Comparison of ENCODE assay signal across 14 cellular contexts in the genomic region with DNA sequence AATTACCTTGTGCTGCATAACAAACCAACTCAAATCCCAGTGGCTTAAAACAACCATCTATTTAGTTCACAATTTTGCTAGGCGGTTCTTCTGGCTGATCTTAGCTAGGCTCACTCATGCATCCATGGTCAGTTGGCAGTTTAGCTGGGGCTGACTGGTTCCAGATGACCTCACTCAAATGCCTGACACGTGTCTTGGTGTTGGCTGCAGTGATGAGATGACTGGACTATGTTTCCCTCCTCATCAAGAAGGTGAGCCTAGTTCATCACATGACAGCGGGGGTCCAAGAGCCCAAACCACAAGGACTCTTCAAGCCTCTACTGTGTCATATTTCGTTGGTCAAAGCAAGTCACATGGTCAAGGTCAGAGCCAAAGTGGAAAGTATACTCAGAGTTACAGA. TPM values are rescaled to one million over a fixed set of nuclear protein-coding genes. Genes with fewer than 3 reads are reported as not detected.
DNase-seq lines count a peak whose midpoint lies in the region; ATAC-seq and TF ChIP-seq lines count a peak whose summit lies in the region.
"Had no signal": no experiment of that assay in that cellular context is flagged by ENCODE, and none has a peak within 500 bp of the region (broad histone marks: within the 10 kb centered on the region; RNA-seq: fewer than 3 reads in every experiment).

No MANE protein-coding gene starts in this region.

- H3K9me3 Mint-ChIP-seq in stimulated activated effector memory CD8-positive, alpha-beta T cell treated with anti-CD3 and anti-CD28 coated beads, Interleukin-12 subunit alpha, Interleukin-12 subunit beta, amount 100 ng/mL, for 72 hours: no peaks in the 10 kb centered on the region
- peaks cover 4% of the 10 kb centered on the region for H3K9me3 Mint-ChIP-seq in osteocyte (ENCODE audit: unreplicated experiment)

- DNase-seq in astrocyte of the cerebellum (ENCODE audit: low read depth) (peak; percentile 16), hypothalamus (lab: John Stamatoyannopoulos, UW) (no peak), iPS-NIHi11 (ENCODE audit: low spot score) (no peak), osteocyte (ENCODE audit: extremely low spot score, unreplicated experiment) (no peak)
- DNase-seq in stimulated activated effector memory CD8-positive, alpha-beta T cell treated with anti-CD3 and anti-CD28 coated beads, Interleukin-12 subunit alpha, Interleukin-12 subunit beta, amount 100 ng/mL, for 72 hours (ENCODE audit: low spot score in 2 of 2): no peak
- DNase-seq: activated CD4-positive, alpha-beta T cell treated with anti-CD3 and anti-CD28 coated beads for 48 hours; activated effector memory CD4-positive, alpha-beta T cell treated with anti-CD3 and anti-CD28 coated beads, Interleukin-2, amount 50 U/mL, for 16 hours; Caco-2; NCI-H1436 treated with DMSO at 0.1 percent for 48 hours; stimulated activated CD4-positive, alpha-beta T cell treated with anti-CD3 and anti-CD28 coated beads, Interleukin-1b, Interleukin-23, amount 100 ng/mL, for 48 hours; stomach had no signal

- H3K27me3 Mint-ChIP-seq in osteocyte (ENCODE audit: unreplicated experiment): peaks cover 11% of the 10 kb centered on the region

- no peak overlapping the region for H3K27ac Mint-ChIP-seq in stimulated activated effector memory CD8-positive, alpha-beta T cell treated with anti-CD3 and anti-CD28 coated beads, Interleukin-12 subunit alpha, Interleukin-12 subunit beta, amount 100 ng/mL, for 72 hours
- no peak overlapping the region for H3K27ac Mint-ChIP-seq in osteocyte (ENCODE audit: unreplicated experiment)

- TF ChIP-seq CTCF in astrocyte of the cerebellum (IDR thresholded peaks at IDR 0.05; ENCODE audit: low read depth, low read length, missing control alignments): no peak
- no peak for TF ChIP-seq CTCF in osteocyte (IDR thresholded peaks at IDR 0.05)

- no peak overlapping the region for H3K4me3 Mint-ChIP-seq in stimulated activated effector memory CD8-positive, alpha-beta T cell treated with anti-CD3 and anti-CD28 coated beads, Interleukin-12 subunit alpha, Interleukin-12 subunit beta, amount 100 ng/mL, for 72 hours
- H3K4me3 Mint-ChIP-seq in osteocyte (ENCODE audit: unreplicated experiment): no peak overlapping the region

- no peaks in the 10 kb centered on the region for H3K36me3 Mint-ChIP-seq in stimulated activated effector memory CD8-positive, alpha-beta T cell treated with anti-CD3 and anti-CD28 coated beads, Interleukin-12 subunit alpha, Interleukin-12 subunit beta, amount 100 ng/mL, for 72 hours
- no peaks in the 10 kb centered on the region for H3K36me3 Mint-ChIP-seq in osteocyte (ENCODE audit: unreplicated experiment)

- peaks cover 20% of the 10 kb centered on the region for H3K4me1 Mint-ChIP-seq in stimulated activated effector memory CD8-positive, alpha-beta T cell treated with anti-CD3 and anti-CD28 coated beads, Interleukin-12 subunit alpha, Interleukin-12 subunit beta, amount 100 ng/mL, for 72 hours
- H3K4me1 Mint-ChIP-seq in osteocyte (ENCODE audit: unreplicated experiment): no peaks in the 10 kb centered on the region

- H3K4me3 ChIP-seq in astrocyte of the cerebellum (ENCODE audit: low read depth, low read length): no peak overlapping the region
- H3K4me3 ChIP-seq: stomach had no signal

- ATAC-seq in GM18870 (IDR thresholded peaks at IDR 0.05; ENCODE audit: unreplicated experiment): peak; percentile 68
- ATAC-seq in HG03060 (IDR thresholded peaks at IDR 0.05; ENCODE audit: low read depth, unreplicated experiment): peak; percentile 50
- peak; percentile 7 for ATAC-seq in stimulated activated effector memory CD8-positive, alpha-beta T cell treated with anti-CD3 and anti-CD28 coated beads, Interleukin-12 subunit alpha, Interleukin-12 subunit beta, amount 100 ng/mL, for 72 hours
- ATAC-seq: HCT116 had no signal

- in situ Hi-C loops in astrocyte of the cerebellum (cut with HindIII; ENCODE audit: low sequenced_read_pairs): no loop called here

RNA-seq across cellular contexts. Expression of gene ACTR3, which starts 42.7 kb away (rescaled TPM):
- 255 and 265 TPM in 2 replicates for total RNA-seq in osteocyte

Comparison
In these comparisons a context has a peak if more than half of its experiments do, and no peak if none do; other contexts are left out.
1. ATAC-seq: peak in every context shown above with its lines; median percentile 68 in GM18870; 50 in HG03060; 7 in stimulated activated effector memory CD8-positive, alpha-beta T cell treated with anti-CD3 and anti-CD28 coated beads, Interleukin-12 subunit alpha, Interleukin-12 subunit beta, amount 100 ng/mL, for 72 hours.